In genomic region chr16:3823427-3823826, GRCh38 we compare ENCODE assay signal across 18 cellular contexts. TPM values are rescaled to one million over a fixed set of nuclear protein-coding genes. Genes with fewer than 3 reads are reported as not detected.
DNase-seq lines count a peak whose midpoint lies in the region; ATAC-seq, FAIRE-seq and TF ChIP-seq lines count a peak whose summit lies in the region.
"Had no signal": no experiment of that assay in that cellular context is flagged by ENCODE, and none has a peak within 500 bp of the region (broad histone marks: within the 10 kb centered on the region; RNA-seq: fewer than 3 reads in every experiment).

No MANE protein-coding gene starts in this region.

- no peak overlapping the region for H3T11ph ChIP-seq in H9 (ENCODE audit: low read length)

- H3K79me1 ChIP-seq in H1 (ENCODE audit: low read depth, low read length) (peaks cover 22% of the 10 kb centered on the region), H9 (ENCODE audit: insufficient read depth, low read depth, low read length, poor library complexity, severe bottlenecking) (peaks cover 10% of the 10 kb centered on the region)

- FAIRE-seq in H1 (lab: Jason Lieb, UNC), result no peak
- FAIRE-seq: islet of Langerhans had no signal

- no peak overlapping the region for H2AFZ ChIP-seq in OCI-LY1 (ENCODE audit: low read length)
- no peak overlapping the region for H2AFZ ChIP-seq in H1 (ENCODE audit: low read length)
- no peak overlapping the region for H2AFZ ChIP-seq in H9 (ENCODE audit: low read length)
- H2AFZ ChIP-seq: PC-9 had no signal

- peaks cover 52% of the 10 kb centered on the region for H3K4me1 ChIP-seq in OCI-LY1 (ENCODE audit: insufficient read depth, low read length, severe bottlenecking)
- peaks cover 0 to 7% (median 5%) of the 10 kb centered on the region in 4 experiments for H3K4me1 ChIP-seq in H1 (replicated peaks in 1 of 4; ENCODE audit: control insufficient read depth in 3 of 4, insufficient read depth in 4 of 4, low read length in 3 of 4)
- H3K4me1 ChIP-seq in H9 (ENCODE audit: insufficient read depth, low read length), result no peaks in the 10 kb centered on the region; the same call in 1 of the 2 replicates
- H3K4me1 ChIP-seq: Caco-2 had no signal

- no peak overlapping the region for H3K14ac ChIP-seq in H1 (ENCODE audit: insufficient read length)
- no peak overlapping the region for H3K14ac ChIP-seq in H9 (ENCODE audit: insufficient read depth, low read length)

- H4K20me1 ChIP-seq in OCI-LY1 (ENCODE audit: insufficient read depth, low read length) (peaks cover 2% of the 10 kb centered on the region; the same call in 1 of the 2 replicates), H1 (replicated peaks in 1 of 2; ENCODE audit: control insufficient read depth in 1 of 2, insufficient read depth in 2 of 2, low read length in 2 of 2) (peaks cover 25 to 39% of the 10 kb centered on the region in 2 experiments), H9 (ENCODE audit: control insufficient read depth, insufficient read depth, insufficient read length) (no peaks in the 10 kb centered on the region)

- H3K23me2 ChIP-seq in H1 (ENCODE audit: low read depth, low read length) (no peaks in the 10 kb centered on the region), H9 (ENCODE audit: insufficient read length, low read depth, low read length, poor library complexity, severe bottlenecking) (no peaks in the 10 kb centered on the region)

- H3K4me2 ChIP-seq in OCI-LY1 (ENCODE audit: low read length) (peak overlapping the region; percentile 25; the same call in 1 of the 2 replicates), H1 (ENCODE audit: insufficient read depth in 1 of 2, low read depth in 2 of 2, low read length in 2 of 2) (no peak overlapping the region), H9 (ENCODE audit: insufficient read depth, insufficient read length, low read length) (no peak overlapping the region)
- H3K4me2 ChIP-seq: PC-9 had no signal

- TF ChIP-seq EP300 in H1 (IDR thresholded peaks at IDR 0.05; ENCODE audit: borderline replicate concordance in 1 of 2, low read depth in 2 of 2, low read length in 2 of 2), result no peak

- no peaks in the 10 kb centered on the region for H3K9me2 ChIP-seq in OCI-LY1 (ENCODE audit: low read depth, low read length)

- H2BK12ac ChIP-seq in H1 (ENCODE audit: low read depth, low read length), result no peak overlapping the region
- no peak overlapping the region for H2BK12ac ChIP-seq in H9 (ENCODE audit: insufficient read length, low read depth, low read length)

- peaks cover 0 to 12% of the 10 kb centered on the region in 2 donors for H3K36me3 Mint-ChIP-seq in activated naive CD4-positive, alpha-beta T cell treated with anti-CD3 and anti-CD28 coated beads, Interleukin-2, amount 50 U/mL, for 72 hours
- no peaks in the 10 kb centered on the region for H3K36me3 Mint-ChIP-seq in H9 (ENCODE audit: insufficient read depth in 1 of 3, low read depth in 3 of 3)

- H3K9me3 ChIP-seq in OCI-LY1 (ENCODE audit: low read length) (no peaks in the 10 kb centered on the region), H1 (ENCODE audit: insufficient read depth in 2 of 2, low read depth in 1 of 2, low read length in 1 of 2) (no peaks in the 10 kb centered on the region), H9 (ENCODE audit: control insufficient read depth, low read depth, low read length) (no peaks in the 10 kb centered on the region)
- H3K9me3 ChIP-seq: adrenal gland, Caco-2, heart left ventricle, SJSA1, vagina had no signal

- no peak overlapping the region for H4K5ac ChIP-seq in H1 (ENCODE audit: insufficient read length, low read depth, low read length)
- H4K5ac ChIP-seq in H9 (ENCODE audit: insufficient read length, low read depth, low read length), result no peak overlapping the region

- H3K18ac ChIP-seq in H1 (ENCODE audit: extremely low read depth, low read length) (no peak overlapping the region), H9 (ENCODE audit: insufficient read length, low read depth, low read length) (no peak overlapping the region)

- H3K79me2 ChIP-seq in OCI-LY1 (ENCODE audit: insufficient read depth, low read length) (peaks cover 6% of the 10 kb centered on the region; the same call in 1 of the 2 replicates), H1 (ENCODE audit: control insufficient read depth in 1 of 2, insufficient read depth in 2 of 2, low read length in 2 of 2) (peaks cover 13 to 98% of the 10 kb centered on the region in 2 experiments), H9 (ENCODE audit: insufficient read depth, low read length) (peaks cover 34% of the 10 kb centered on the region)

- DNase-seq in activated naive CD4-positive, alpha-beta T cell treated with anti-CD3 and anti-CD28 coated beads, Interleukin-2, amount 50 U/mL, for 72 hours (ENCODE audit: low spot score in 2 of 2), result no peak
- no peak for DNase-seq in activated naive CD4-positive, alpha-beta T cell treated with Interleukin-2 at 50 U/mL for 16 hours
- DNase-seq in H1 (ENCODE audit: low read depth in 1 of 2, low spot score in 2 of 2), result no peak
- DNase-seq in stimulated activated naive CD8-positive, alpha-beta T cell treated with anti-CD3 and anti-CD28 coated beads, Interleukin-15, amount 100 ng/mL, for 72 hours, result no peak
- DNase-seq in H9, result no peak
- DNase-seq: adrenal gland, Caco-2, endodermal cell, heart left ventricle, NCI-H2107, NCI-H524 treated with DMSO at 0.1 percent for 48 hours, PC-9 had no signal

- H2BK20ac ChIP-seq in H1 (ENCODE audit: low read length) (no peak overlapping the region), H9 (ENCODE audit: low read depth, low read length, poor library complexity, severe bottlenecking) (no peak overlapping the region)

- H2BK15ac ChIP-seq in H1 (ENCODE audit: low read length) (no peak overlapping the region), H9 (ENCODE audit: low read depth, low read length) (no peak overlapping the region)

- peak overlapping the region in 1 of 2 donors; percentile 20 for H3K4me3 Mint-ChIP-seq in stimulated activated naive CD8-positive, alpha-beta T cell treated with anti-CD3 and anti-CD28 coated beads, Interleukin-15, amount 100 ng/mL, for 72 hours
- no peak overlapping the region for H3K4me3 Mint-ChIP-seq in H9
- H3K4me3 Mint-ChIP-seq: endodermal cell had no signal

- H3K9me3 Mint-ChIP-seq in activated naive CD4-positive, alpha-beta T cell treated with anti-CD3 and anti-CD28 coated beads, Interleukin-2, amount 50 U/mL, for 72 hours, result no peaks in the 10 kb centered on the region
- H3K9me3 Mint-ChIP-seq in stimulated activated naive CD8-positive, alpha-beta T cell treated with anti-CD3 and anti-CD28 coated beads, Interleukin-15, amount 100 ng/mL, for 72 hours, result no peaks in the 10 kb centered on the region
- no peaks in the 10 kb centered on the region for H3K9me3 Mint-ChIP-seq in H9
- H3K9me3 Mint-ChIP-seq: endodermal cell had no signal

- H4K8ac ChIP-seq in H1 (ENCODE audit: extremely low read depth, insufficient read depth, low read length), result no peak overlapping the region
- H4K8ac ChIP-seq in H9 (replicated peaks; ENCODE audit: insufficient read length, low read depth, low read length), result no peak overlapping the region

- H3K4me3 ChIP-seq in OCI-LY1 (ENCODE audit: low read depth, low read length, poor library complexity, severe bottlenecking) (no peak overlapping the region), H1 (ENCODE audit: extremely low read depth in 1 of 4, insufficient read depth in 2 of 4, low read depth in 3 of 4, low read length in 4 of 4) (no peak overlapping the region)
- H3K4me3 ChIP-seq: adrenal gland, heart left ventricle, PC-9, SJSA1, vagina had no signal

- H3K4ac ChIP-seq in H1 (replicated peaks; ENCODE audit: insufficient read length, low read depth, low read length) (no peak overlapping the region), H9 (ENCODE audit: low read depth, low read length) (no peak overlapping the region)

- WGBS in H1 (ENCODE audit: extremely low coverage in 1 of 2, insufficient coverage in 1 of 2, insufficient read length in 1 of 2, insufficient replicate concordance in 2 of 2, low coverage in 1 of 2, low lambda C conversion rate in 2 of 2, missing lambda C conversion rate in 1 of 2), 2 experiments, result 72% methylated on average over 5 of the region's 5 CpGs; no CpG with 5 or more reads in 1 of the 2 experiments
- no CpG with 5 or more reads among the region's 5 CpGs for WGBS in H9 (ENCODE audit: extremely low coverage, insufficient read length, low lambda C conversion rate)

- H3K9ac ChIP-seq in OCI-LY1 (ENCODE audit: low read length) (no peak overlapping the region), H1 (replicated peaks in 1 of 4; ENCODE audit: extremely low read depth in 1 of 4, low read depth in 3 of 4, low read length in 3 of 4) (no peak overlapping the region; a peak in 1 of 7 replicates), H9 (ENCODE audit: extremely low read depth, insufficient read length, low read length) (no peak overlapping the region)

- no peak for ATAC-seq in activated naive CD4-positive, alpha-beta T cell treated with anti-CD3 and anti-CD28 coated beads, Interleukin-2, amount 50 U/mL, for 72 hours
- ATAC-seq in stimulated activated naive CD8-positive, alpha-beta T cell treated with anti-CD3 and anti-CD28 coated beads, Interleukin-15, amount 100 ng/mL, for 72 hours, result no peak
- ATAC-seq in HG02852 (IDR thresholded peaks at IDR 0.05; ENCODE audit: unreplicated experiment) (no peak), HG02588 (IDR thresholded peaks at IDR 0.05; ENCODE audit: unreplicated experiment) (no peak)

- peak overlapping the region; percentile 51 to 67 for H3K27ac Mint-ChIP-seq in activated naive CD4-positive, alpha-beta T cell treated with anti-CD3 and anti-CD28 coated beads, Interleukin-2, amount 50 U/mL, for 72 hours
- peak overlapping the region; percentile 36 to 54 for H3K27ac Mint-ChIP-seq in stimulated activated naive CD8-positive, alpha-beta T cell treated with anti-CD3 and anti-CD28 coated beads, Interleukin-15, amount 100 ng/mL, for 72 hours
- peak overlapping the region in 1 of 3 experiments; percentile 66; a peak in 1 of 7 replicates for H3K27ac Mint-ChIP-seq in H9
- H3K27ac Mint-ChIP-seq: endodermal cell had no signal

- TF ChIP-seq RAD21 in H1 (IDR thresholded peaks at IDR 0.05 in 1 of 2, conservative IDR thresholded peaks at IDR 0.05 in 1 of 2; ENCODE audit: low read depth in 2 of 2, low read length in 2 of 2), result no peak

- POLR2A ChIA-PET in H1 (lab: Charles Lee; ENCODE audit: partially characterized antibody), result interaction anchor here (0.8 to 1.3 kb wide), 3 partner anchors 8 to 23 kb away, joined by 3 read pairs; no protein-coding TSS in a partner anchor

- TF ChIP-seq CTCF in OCI-LY1 (IDR thresholded peaks at IDR 0.05; ENCODE audit: low read length) (no peak), H1 (IDR thresholded peaks at IDR 0.05; ENCODE audit: control extremely low read depth in 1 of 3, insufficient read depth in 1 of 3, low read depth in 1 of 3, low read length in 3 of 3) (no peak), H9 (conservative IDR thresholded peaks at IDR 0.05) (no peak)

- H4K91ac ChIP-seq in H1 (replicated peaks; ENCODE audit: insufficient read length, low read length) (no peak overlapping the region), H9 (ENCODE audit: insufficient read length, low read depth, low read length) (no peak overlapping the region)

- H3K56ac ChIP-seq in H1 (replicated peaks; ENCODE audit: insufficient read length, low read depth, low read length) (no peak overlapping the region), H9 (ENCODE audit: insufficient read length, low read depth, low read length) (no peak overlapping the region)

- TF ChIP-seq POLR2A in H1 (IDR thresholded peaks at IDR 0.05; ENCODE audit: control extremely low read depth in 1 of 2, low read depth in 2 of 2, low read length in 2 of 2), result no peak

- CTCF ChIA-PET in H1 (lab: Charles Lee; ENCODE audit: partially characterized antibody), result interaction anchor here (1.0 to 3.3 kb wide), 3 partner anchors 11 to 55 kb away, joined by 3 to 14 read pairs (median 5); no protein-coding TSS in a partner anchor

- no peak overlapping the region for H3K27ac ChIP-seq in OCI-LY1 (ENCODE audit: low read depth, low read length, poor library complexity, severe bottlenecking)
- H3K27ac ChIP-seq in H1 (ENCODE audit: low read depth, low read length), result no peak overlapping the region
- H3K27ac ChIP-seq in H9 (ENCODE audit: insufficient read length, low read depth, low read length), result no peak overlapping the region
- H3K27ac ChIP-seq: adrenal gland, PC-9, SJSA1, vagina had no signal

- H2BK120ac ChIP-seq in H1 (replicated peaks; ENCODE audit: low read depth, low read length) (no peak overlapping the region), H9 (ENCODE audit: low read depth, low read length, poor library complexity, severe bottlenecking) (no peak overlapping the region)

- H3F3A ChIP-seq in OCI-LY1 (ENCODE audit: insufficient read depth, low read length), result no peaks in the 10 kb centered on the region

- no peaks in the 10 kb centered on the region for H3K27me3 ChIP-seq in OCI-LY1 (ENCODE audit: insufficient read depth, low read length)
- no peaks in the 10 kb centered on the region for H3K27me3 ChIP-seq in H1 (replicated peaks in 1 of 4; ENCODE audit: control insufficient read depth in 3 of 4, extremely low read depth in 1 of 4, insufficient read depth in 3 of 4, low read length in 3 of 4)
- no peaks in the 10 kb centered on the region for H3K27me3 ChIP-seq in H9 (ENCODE audit: insufficient read depth, low read length)
- H3K27me3 ChIP-seq: adrenal gland, heart left ventricle, SJSA1, vagina had no signal

- no peaks in the 10 kb centered on the region for H3K27me3 Mint-ChIP-seq in stimulated activated naive CD8-positive, alpha-beta T cell treated with anti-CD3 and anti-CD28 coated beads, Interleukin-15, amount 100 ng/mL, for 72 hours
- no peaks in the 10 kb centered on the region for H3K27me3 Mint-ChIP-seq in H9 (ENCODE audit: low read depth)

- peaks cover 89% of the 10 kb centered on the region for H3K4me1 Mint-ChIP-seq in stimulated activated naive CD8-positive, alpha-beta T cell treated with anti-CD3 and anti-CD28 coated beads, Interleukin-15, amount 100 ng/mL, for 72 hours
- peaks cover 38 to 41% of the 10 kb centered on the region in 2 experiments for H3K4me1 Mint-ChIP-seq in H9

- peak overlapping the region; percentile 67 for H2AK5ac ChIP-seq in H1 (ENCODE audit: low read depth, low read length)
- H2AK5ac ChIP-seq in H9 (ENCODE audit: insufficient read length, low read length), result no peak overlapping the region

- H3K36me3 ChIP-seq in OCI-LY1 (ENCODE audit: insufficient read depth, low read length) (no peaks in the 10 kb centered on the region; the same call in 1 of the 2 replicates), H1 (ENCODE audit: control insufficient read depth in 2 of 4, insufficient read depth in 4 of 4, low read length in 3 of 4) (no peaks in the 10 kb centered on the region)
- H3K36me3 ChIP-seq: adrenal gland, vagina had no signal

- H2BK5ac ChIP-seq in H1 (ENCODE audit: low read depth, low read length) (no peak overlapping the region), H9 (ENCODE audit: insufficient read length, low read length) (no peak overlapping the region)

- no peak overlapping the region for H3K23ac ChIP-seq in H1 (ENCODE audit: insufficient read length)
- no peak overlapping the region for H3K23ac ChIP-seq in H9 (ENCODE audit: insufficient read length, low read depth, low read length)

RNA-seq across cellular contexts. Expression of gene CREBBP, which starts 57.1 kb away (rescaled TPM):
- total RNA-seq in activated naive CD4-positive, alpha-beta T cell treated with anti-CD3 and anti-CD28 coated beads, Interleukin-2, amount 50 U/mL, for 72 hours, result 10 to 100 TPM; 39.9 to 50.0 TPM
- 60.1 and 66.1 TPM in 2 replicates for total RNA-seq in H1 (2021; fragmentation: NEBNext Ultra II Directional; extraction: Animal tissue kit (Norgen Biotek cat#: 25700))
- 10.0 and 15.9 TPM in 2 replicates for polyA plus RNA-seq in H1 (2011; rRNA removed)
- polyA plus RNA-seq in H1 (2011; cell fraction: cytosol; rRNA removed), result 7.3 TPM
- 28.2 TPM for polyA plus RNA-seq in H1 (2011; cell fraction: nucleus; rRNA removed)
- 25.6 to 34.1 TPM (median 29.2 TPM) in 4 replicates for polyA plus RNA-seq in H1 (2012, experiment 1 of 2)
- 5.6 TPM for polyA plus RNA-seq in H1 (2012, experiment 2 of 2)
- polyA plus RNA-seq in H1 (2013, experiment 1 of 2), result 20.5 TPM
- 18.9 TPM for polyA plus RNA-seq in H1 (2013, experiment 2 of 2)
- polyA minus RNA-seq in H1 (2011; rRNA and poly(A)+ RNA removed), result 29.5 and 35.0 TPM in 2 replicates
- 50.9 TPM for polyA minus RNA-seq in H1 (2011; cell fraction: cytosol; rRNA and poly(A)+ RNA removed)
- polyA minus RNA-seq in H1 (2011; cell fraction: nucleus; rRNA and poly(A)+ RNA removed), result 57.2 TPM
- total RNA-seq in H9 (2021), result 79.1 and 81.1 TPM in 2 replicates
